ENCODE assay signal across 3 cellular contexts in the genomic region with DNA sequence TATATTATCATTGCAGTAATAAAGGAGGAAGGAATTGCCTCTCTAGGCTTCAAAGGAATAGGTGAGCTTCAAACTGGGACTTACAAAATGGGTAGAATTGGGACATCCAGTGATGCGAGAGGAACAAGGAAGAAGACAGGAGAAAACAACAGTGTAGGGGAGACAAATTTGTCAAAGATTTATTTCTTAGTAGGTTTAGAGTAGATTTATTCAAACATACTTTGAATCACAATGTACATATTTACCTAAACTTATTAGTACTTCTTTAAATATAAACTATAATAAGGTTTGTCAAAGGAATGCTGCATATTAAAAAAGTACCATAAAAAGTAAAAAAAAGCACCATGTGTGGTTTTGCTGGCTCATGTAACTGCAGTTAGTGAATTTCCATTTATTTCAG.
"Had no signal": no experiment of that assay in that cellular context is flagged by ENCODE, and none has a peak within 500 bp of the region (broad histone marks: within the 10 kb centered on the region; RNA-seq: fewer than 3 reads in every experiment).

No MANE protein-coding gene starts in this region.

- H3K4me3 ChIP-seq: GM12878 had no signal

- ATAC-seq: GM12878 had no signal

- DNase-seq: GDM1, GF-D8 had no signal
